ENCODE assay signal across 19 cellular contexts in genomic region chr17:80190716-80191115, GRCh38. TPM values are rescaled to one million over a fixed set of nuclear protein-coding genes. Genes with fewer than 3 reads are reported as not detected.
DNase-seq lines count a peak whose midpoint lies in the region; ATAC-seq and TF ChIP-seq lines count a peak whose summit lies in the region.
"Had no signal": no experiment of that assay in that cellular context is flagged by ENCODE, and none has a peak within 500 bp of the region (broad histone marks: within the 10 kb centered on the region; RNA-seq: fewer than 3 reads in every experiment).

No MANE protein-coding gene starts in this region.

- H3K4me3 Mint-ChIP-seq in WTC11: no peak overlapping the region
- no peak overlapping the region for H3K4me3 Mint-ChIP-seq in T-helper 2 cell treated with Interferon-gamma antibody and Interleukin-4, amounts not matched to agents 5 μg/mL and 100 μg/mL, for 36 hours
- H3K4me3 Mint-ChIP-seq: CD4-positive, alpha-beta T cell; CD8-positive, alpha-beta T cell had no signal

- no peaks in the 10 kb centered on the region for H3K9me3 Mint-ChIP-seq in WTC11
- H3K9me3 Mint-ChIP-seq in T-helper 2 cell treated with Interferon-gamma antibody and Interleukin-4, amounts not matched to agents 5 μg/mL and 100 μg/mL, for 36 hours: no peaks in the 10 kb centered on the region
- H3K9me3 Mint-ChIP-seq: CD4-positive, alpha-beta T cell; CD8-positive, alpha-beta T cell had no signal

- H3K27me3 ChIP-seq in right cardiac atrium (ENCODE audit: control insufficient read depth, insufficient read depth) (no peaks in the 10 kb centered on the region), NT2/D1 (ENCODE audit: insufficient read depth, insufficient read length) (no peaks in the 10 kb centered on the region), neuronal stem cell (ENCODE audit: control insufficient read depth in 3 of 3, insufficient read depth in 3 of 3, low read depth in 1 of 3, low read length in 3 of 3) (peaks cover 0 to 21% (median 0%) of the 10 kb centered on the region in 3 experiments), BE2C (no peaks in the 10 kb centered on the region), spleen (replicated peaks in 1 of 7) (peaks cover 0 to 23% (median 0%) of the 10 kb centered on the region in 7 donors)

- intact Hi-C loops in right cardiac atrium (cut with DNase I) (no loop called here), cardiac septum (cut with DNase I) (no loop called here), spleen (cut with DNase I; ENCODE audit: low total_unique reads) (no loop called here)

- H2BK120ac ChIP-seq in neuronal stem cell (ENCODE audit: low read depth, low read length): no peak overlapping the region

- H3K27ac Mint-ChIP-seq in WTC11: peak overlapping the region; percentile 87; the same call in 1 of the 2 replicates
- no peak overlapping the region for H3K27ac Mint-ChIP-seq in T-helper 2 cell treated with Interferon-gamma antibody and Interleukin-4, amounts not matched to agents 5 μg/mL and 100 μg/mL, for 36 hours
- H3K27ac Mint-ChIP-seq: CD4-positive, alpha-beta T cell; CD8-positive, alpha-beta T cell had no signal

- WGBS in right cardiac atrium: 95% methylated on average over 10 of the region's 10 CpGs
- no CpG with 5 or more reads among the region's 10 CpGs for WGBS in neuronal stem cell (ENCODE audit: extremely low coverage in 2 of 2, insufficient read length in 2 of 2, insufficient replicate concordance in 1 of 2), 2 donors
- 88 to 95% (median 92%) methylated on average over 10 of the region's 10 CpGs for WGBS in spleen, 5 donors

- H3K9ac ChIP-seq in NT2/D1 (ENCODE audit: insufficient read length, low read depth): peak overlapping the region; percentile 12
- no peak overlapping the region for H3K9ac ChIP-seq in neuronal stem cell (ENCODE audit: low read depth, low read length, poor library complexity)
- H3K9ac ChIP-seq: BLaER1 treated with 17β-estradiol and CSF1 and Interleukin-3, amounts not matched to agents 10 nM and 100 nM had no signal

- no peak for ATAC-seq in right cardiac atrium
- ATAC-seq in WTC11: no peak
- ATAC-seq: CD8-positive, alpha-beta T cell; GM12878 had no signal

- H4K8ac ChIP-seq in neuronal stem cell (ENCODE audit: low read depth, low read length): no peak overlapping the region

- H4K91ac ChIP-seq in neuronal stem cell (ENCODE audit: low read depth, low read length, poor library complexity): no peak overlapping the region

- H2AK5ac ChIP-seq in neuronal stem cell (ENCODE audit: low read depth, low read length): no peak overlapping the region

- no peaks in the 10 kb centered on the region for H3K79me1 ChIP-seq in neuronal stem cell (ENCODE audit: low read depth, low read length)

- H3K4me3 ChIP-seq in right cardiac atrium (ENCODE audit: low read length) (no peak overlapping the region), NT2/D1 (ENCODE audit: insufficient read length, low read depth) (no peak overlapping the region), neuronal stem cell (ENCODE audit: low read length in 2 of 2) (no peak overlapping the region), BE2C (ENCODE audit: low read depth, low read length) (no peak overlapping the region), spleen (no peak overlapping the region)
- H3K4me3 ChIP-seq: BLaER1 treated with 17β-estradiol and CSF1 and Interleukin-3, amounts not matched to agents 10 nM and 100 nM; GM12878 had no signal

- H3K27me3 Mint-ChIP-seq in WTC11 (ENCODE audit: low read depth): no peaks in the 10 kb centered on the region
- peaks cover 7% of the 10 kb centered on the region for H3K27me3 Mint-ChIP-seq in T-helper 2 cell treated with Interferon-gamma antibody and Interleukin-4, amounts not matched to agents 5 μg/mL and 100 μg/mL, for 36 hours (ENCODE audit: low read depth)

- H3K14ac ChIP-seq in neuronal stem cell (ENCODE audit: low read length): no peak overlapping the region

- H3K18ac ChIP-seq in neuronal stem cell (ENCODE audit: low read length): no peak overlapping the region

- no peak for TF ChIP-seq CTCF in WTC11 (IDR thresholded peaks at IDR 0.05)
- no peak for TF ChIP-seq CTCF in BE2C (IDR thresholded peaks at IDR 0.05; ENCODE audit: low read depth, low read length)
- no peak for TF ChIP-seq CTCF in spleen (IDR thresholded peaks at IDR 0.05 in 8 of 11, conservative IDR thresholded peaks at IDR 0.05 in 3 of 11)

- no peak overlapping the region for H3K4ac ChIP-seq in neuronal stem cell (ENCODE audit: low read length)

- no peak overlapping the region for H2BK5ac ChIP-seq in neuronal stem cell (ENCODE audit: low read length)

- H3K9me3 ChIP-seq in right cardiac atrium (ENCODE audit: control insufficient read depth, low read length) (no peaks in the 10 kb centered on the region), NT2/D1 (ENCODE audit: insufficient read depth, low read length) (no peaks in the 10 kb centered on the region), neuronal stem cell (replicated peaks in 1 of 2; ENCODE audit: control insufficient read depth in 2 of 2, insufficient read depth in 1 of 2, low read depth in 1 of 2, low read length in 2 of 2) (no peaks in the 10 kb centered on the region), BE2C (no peaks in the 10 kb centered on the region), spleen (no peaks in the 10 kb centered on the region)
- H3K9me3 ChIP-seq: Caco-2 had no signal

- H2AFZ ChIP-seq in neuronal stem cell (ENCODE audit: low read length): peak overlapping the region; percentile 95

- no peak for TF ChIP-seq POLR2A in spleen (IDR thresholded peaks at IDR 0.05)

- no peak overlapping the region for H3K23ac ChIP-seq in neuronal stem cell (ENCODE audit: low read depth, low read length, poor library complexity)

- peak in 2 of 3 donors; percentile 32 to 38 for DNase-seq in right cardiac atrium
- DNase-seq in cardiac septum (ENCODE audit: low spot score): no peak
- no peak for DNase-seq in NT2/D1 (ENCODE audit: low read depth, low spot score)
- DNase-seq in WTC11 (ENCODE audit: low spot score): no peak
- no peak for DNase-seq in neuronal stem cell (ENCODE audit: low spot score)
- no peak for DNase-seq in BE2C
- DNase-seq in T-helper 2 cell treated with Interferon-gamma antibody and Interleukin-4, amounts not matched to agents 5 μg/mL and 100 μg/mL, for 36 hours (ENCODE audit: low spot score): no peak
- DNase-seq in spleen: no peak
- DNase-seq: 8988T; ACHN; Caco-2; Calu3; CD4-positive, alpha-beta T cell; CD8-positive, alpha-beta T cell; DMS79 treated with DMSO at 0.1 percent for 48 hours had no signal

- H3K36me3 Mint-ChIP-seq in WTC11: no peaks in the 10 kb centered on the region
- no peaks in the 10 kb centered on the region for H3K36me3 Mint-ChIP-seq in T-helper 2 cell treated with Interferon-gamma antibody and Interleukin-4, amounts not matched to agents 5 μg/mL and 100 μg/mL, for 36 hours (ENCODE audit: low read depth)
- H3K36me3 Mint-ChIP-seq: CD8-positive, alpha-beta T cell had no signal

- no peak overlapping the region for H2BK12ac ChIP-seq in neuronal stem cell (ENCODE audit: low read length)

- POLR2A ChIA-PET in WTC11 (lab: Charles Lee): no interaction called here

- CTCF ChIA-PET in WTC11 (lab: Charles Lee): interaction anchor here (0.9 to 2.8 kb wide), 12 partner anchors 24 to 264 kb away, joined by 3 to 17 read pairs (median 5); partner anchors contain the start of gene GAA

- H3K36me3 ChIP-seq in NT2/D1 (ENCODE audit: insufficient read depth, insufficient read length, low read length): no peaks in the 10 kb centered on the region
- no peaks in the 10 kb centered on the region for H3K36me3 ChIP-seq in neuronal stem cell (replicated peaks in 1 of 2; ENCODE audit: control insufficient read depth in 2 of 2, insufficient read depth in 2 of 2, low read length in 2 of 2)
- H3K36me3 ChIP-seq in BE2C: no peaks in the 10 kb centered on the region
- H3K36me3 ChIP-seq in spleen: no peaks in the 10 kb centered on the region
- H3K36me3 ChIP-seq: BLaER1 treated with 17β-estradiol and CSF1 and Interleukin-3, amounts not matched to agents 10 nM and 100 nM had no signal

- H3K27ac ChIP-seq in right cardiac atrium (ENCODE audit: low read length) (no peak overlapping the region), neuronal stem cell (replicated peaks; ENCODE audit: low read length) (no peak overlapping the region), spleen (no peak overlapping the region)
- H3K27ac ChIP-seq: BLaER1 treated with 17β-estradiol and CSF1 and Interleukin-3, amounts not matched to agents 10 nM and 100 nM had no signal

- no peak overlapping the region for H2BK15ac ChIP-seq in neuronal stem cell (ENCODE audit: low read length)

- H3K4me1 Mint-ChIP-seq in WTC11: no peaks in the 10 kb centered on the region
- no peaks in the 10 kb centered on the region for H3K4me1 Mint-ChIP-seq in T-helper 2 cell treated with Interferon-gamma antibody and Interleukin-4, amounts not matched to agents 5 μg/mL and 100 μg/mL, for 36 hours (ENCODE audit: low read depth)

- no peak overlapping the region for H3K4me2 ChIP-seq in neuronal stem cell (ENCODE audit: insufficient read depth, low read length, poor library complexity, severe bottlenecking)

- H3K4me1 ChIP-seq in right cardiac atrium (ENCODE audit: control insufficient read depth, insufficient read depth, low read length) (no peaks in the 10 kb centered on the region), NT2/D1 (ENCODE audit: insufficient read depth, insufficient read length) (peaks cover 17% of the 10 kb centered on the region), neuronal stem cell (ENCODE audit: control insufficient read depth in 2 of 2, insufficient read depth in 1 of 2, low read depth in 1 of 2, low read length in 2 of 2) (peaks cover 4 to 14% of the 10 kb centered on the region in 2 donors), BE2C (no peaks in the 10 kb centered on the region), spleen (peaks cover 0 to 28% (median 6%) of the 10 kb centered on the region in 6 donors)
- H3K4me1 ChIP-seq: Caco-2 had no signal

RNA-seq across cellular contexts. Expression of gene CARD14, which starts 20.9 kb away (rescaled TPM):
- total RNA-seq in right cardiac atrium: under 1 TPM in 2 of 4 donors, not detected in 2; 0.14 to 0.20 TPM
- 0.05 TPM for polyA plus RNA-seq in right cardiac atrium
- total RNA-seq in cardiac septum: not detected
- total RNA-seq in WTC11 (2021): 0.18 to 0.83 TPM (median 0.25 TPM) in 3 replicates
- 0.20 TPM for polyA plus RNA-seq in neuronal stem cell (2013, experiment 1 of 2)
- polyA plus RNA-seq in neuronal stem cell (2013, experiment 2 of 2): 0.22 TPM
- polyA plus RNA-seq in BE2C (2012; ENCODE audit: insufficient read depth, insufficient read length, low read depth): 1.8 TPM
- 1 to 10 TPM in 6 of 7 donors, under 1 TPM in 1; 0.68 to 4.8 (median 1.3) TPM for total RNA-seq in spleen
- polyA plus RNA-seq in spleen: 1 to 10 TPM in 2 of 3 donors, under 1 TPM in 1; 0.63 to 2.4 (median 1.4) TPM
- total RNA-seq: CD4-positive, alpha-beta T cell; CD8-positive, alpha-beta T cell; GM12878 had no signal
- polyA plus RNA-seq: AG04450, BJ had no signal

RNA-seq across cellular contexts. Expression of gene SGSH, which starts 29.4 kb away (rescaled TPM):
- total RNA-seq in right cardiac atrium (10 to 100 TPM; 16.6 to 23.4 (median 19.9) TPM), cardiac septum (21.4 TPM), WTC11 (2021) (22.0 to 27.7 TPM (median 22.0 TPM) in 3 replicates), spleen (100 to 1,000 TPM in 3 of 7 donors, 10 to 100 TPM in 4; 85.9 to 137 (median 95.1) TPM)
- polyA plus RNA-seq in right cardiac atrium (13.0 TPM), spleen (10 to 100 TPM; 23.6 to 63.4 (median 51.9) TPM)
- polyA plus RNA-seq in neuronal stem cell (2013, experiment 1 of 2): 8.1 TPM
- polyA plus RNA-seq in neuronal stem cell (2013, experiment 2 of 2): 7.7 TPM
- 39.3 TPM for polyA plus RNA-seq in BE2C (2012; ENCODE audit: insufficient read depth, insufficient read length, low read depth)

RNA-seq across cellular contexts. Expression of gene SLC26A11, which starts 29.5 kb away (rescaled TPM):
- total RNA-seq in right cardiac atrium (1 to 10 TPM; 5.3 to 7.8 (median 6.8) TPM), cardiac septum (8.3 TPM), WTC11 (2021) (19.1 to 26.4 TPM (median 23.5 TPM) in 3 replicates), spleen (10 to 100 TPM; 22.8 to 39.7 (median 33.9) TPM)
- polyA plus RNA-seq in right cardiac atrium (4.4 TPM), spleen (10 to 100 TPM in 1 of 3 donors, 1 to 10 TPM in 2; 6.8 to 22.4 (median 8.2) TPM)
- polyA plus RNA-seq in neuronal stem cell (2013, experiment 1 of 2): 14.4 TPM
- polyA plus RNA-seq in neuronal stem cell (2013, experiment 2 of 2): 14.7 TPM
- 31.9 TPM for polyA plus RNA-seq in BE2C (2012; ENCODE audit: insufficient read depth, insufficient read length, low read depth)

RNA-seq across cellular contexts. Expression of gene EIF4A3, which starts 43.8 kb away (rescaled TPM):
- total RNA-seq in right cardiac atrium: 10 to 100 TPM; 37.6 to 42.2 (median 38.4) TPM
- polyA plus RNA-seq in right cardiac atrium: 30.5 TPM
- 40.9 TPM for total RNA-seq in cardiac septum
- total RNA-seq in WTC11 (2021): 142 to 160 TPM (median 142 TPM) in 3 replicates
- polyA plus RNA-seq in neuronal stem cell (2013, experiment 1 of 2): 66.1 TPM
- 64.7 TPM for polyA plus RNA-seq in neuronal stem cell (2013, experiment 2 of 2)
- polyA plus RNA-seq in BE2C (2012; ENCODE audit: insufficient read depth, insufficient read length, low read depth): 304 TPM
- total RNA-seq in spleen: 10 to 100 TPM; 51.1 to 79.5 (median 67.7) TPM
- 10 to 100 TPM; 37.3 to 61.5 (median 57.5) TPM for polyA plus RNA-seq in spleen

Comparison
In these comparisons a context has a peak if more than half of its experiments do, and no peak if none do; other contexts are left out.
1. DNase-seq: peak in right cardiac atrium (2 of 3); none in cardiac septum (single experiment), NT2/D1 (single experiment), WTC11 (single experiment), neuronal stem cell (single experiment), BE2C (single experiment), T-helper 2 cell treated with Interferon-gamma antibody and Interleukin-4, amounts not matched to agents 5 μg/mL and 100 μg/mL, for 36 hours (single experiment) and spleen (single experiment).